ENCODE assay signal across 6 cellular contexts in genomic region chr3:49841126-49841525, GRCh38. TPM values are rescaled to one million over a fixed set of nuclear protein-coding genes. Genes with fewer than 3 reads are reported as not detected.
DNase-seq lines count a peak whose midpoint lies in the region; ATAC-seq, FAIRE-seq and TF ChIP-seq lines count a peak whose summit lies in the region.

No MANE protein-coding gene starts in this region.

- peaks cover 43% of the 10 kb centered on the region for H3K4me1 ChIP-seq in left ventricle myocardium inferior

- TF ChIP-seq POLR2A in H54 (IDR thresholded peaks at IDR 0.05; ENCODE audit: low read depth, low read length) = no peak

- FAIRE-seq in H54 (lab: Jason Lieb, UNC) = no peak

- H3K27ac ChIP-seq in left ventricle myocardium inferior (replicated peaks) (no peak overlapping the region), angular gyrus (ENCODE audit: low read depth, low read length) (peak overlapping the region; percentile 49)

- H3K4me3 ChIP-seq in left ventricle myocardium inferior = no peak overlapping the region

- H3K9me3 ChIP-seq in left ventricle myocardium inferior (replicated peaks) = no peaks in the 10 kb centered on the region

- intact Hi-C loops in left ventricle myocardium inferior (cut with micrococcal nuclease) (loop anchor here (5.0 kb wide), 1 partner anchor 39 kb away; the partner anchor contains the start of gene INKA1), left cardiac atrium (cut with DNase I) (loop anchor here (5.0 to 10.0 kb wide), 3 partner anchors 39 to 66 kb away; partner anchors contain the start of gene INKA1 (in 1 of the 2))

- DNase-seq in left ventricle myocardium inferior (no peak), left cardiac atrium (no peak), NCI-H345 treated with DMSO at 0.1 percent for 48 hours (lab: John Stamatoyannopoulos, UW; ENCODE audit: unreplicated experiment) (no peak), H54 (ENCODE audit: insufficient read length, low spot score) (no peak)
- DNase-seq in stimulated activated naive CD8-positive, alpha-beta T cell treated with anti-CD3 and anti-CD28 coated beads, Interleukin-15, Interleukin-2, amounts not matched to agents 100 U/mL and 50 U/mL, for 24 hours = peak; percentile 15

- no peak for ATAC-seq in left cardiac atrium
- ATAC-seq in stimulated activated naive CD8-positive, alpha-beta T cell treated with anti-CD3 and anti-CD28 coated beads, Interleukin-15, Interleukin-2, amounts not matched to agents 100 U/mL and 50 U/mL, for 24 hours = peak; percentile 45

- TF ChIP-seq CTCF in left ventricle myocardium inferior (IDR thresholded peaks at IDR 0.05; ENCODE audit: borderline replicate concordance) = peak; percentile 52

- no peaks in the 10 kb centered on the region for H3K36me3 ChIP-seq in left ventricle myocardium inferior

- H3K27me3 ChIP-seq in left ventricle myocardium inferior (ENCODE audit: low read depth) = no peaks in the 10 kb centered on the region

RNA-seq across cellular contexts. Expression of gene TRAIP, which starts 15.2 kb away (rescaled TPM):
- 0.63 TPM for total RNA-seq in left ventricle myocardium inferior
- 1 to 10 TPM; 1.4 to 1.7 TPM for total RNA-seq in left cardiac atrium

RNA-seq across cellular contexts. Expression of gene UBA7, which starts 27.4 kb away (rescaled TPM):
- 25.1 TPM for total RNA-seq in left ventricle myocardium inferior
- 10 to 100 TPM; 23.9 to 31.0 TPM for total RNA-seq in left cardiac atrium

RNA-seq across cellular contexts. Expression of gene CAMKV, which starts 28.6 kb away (rescaled TPM):
- total RNA-seq in left ventricle myocardium inferior (not detected), left cardiac atrium (not detected)

RNA-seq across cellular contexts. Expression of gene INKA1, which starts 38.1 kb away (rescaled TPM):
- total RNA-seq in left ventricle myocardium inferior (2.3 TPM), left cardiac atrium (1 to 10 TPM; 2.6 to 3.8 TPM)

RNA-seq across cellular contexts. Expression of gene CDHR4, which starts 41.5 kb away (rescaled TPM):
- total RNA-seq in left ventricle myocardium inferior (not detected), left cardiac atrium (under 1 TPM in 1 of 2 donors, not detected in 1; 0.24 TPM)
